In the genomic region with DNA sequence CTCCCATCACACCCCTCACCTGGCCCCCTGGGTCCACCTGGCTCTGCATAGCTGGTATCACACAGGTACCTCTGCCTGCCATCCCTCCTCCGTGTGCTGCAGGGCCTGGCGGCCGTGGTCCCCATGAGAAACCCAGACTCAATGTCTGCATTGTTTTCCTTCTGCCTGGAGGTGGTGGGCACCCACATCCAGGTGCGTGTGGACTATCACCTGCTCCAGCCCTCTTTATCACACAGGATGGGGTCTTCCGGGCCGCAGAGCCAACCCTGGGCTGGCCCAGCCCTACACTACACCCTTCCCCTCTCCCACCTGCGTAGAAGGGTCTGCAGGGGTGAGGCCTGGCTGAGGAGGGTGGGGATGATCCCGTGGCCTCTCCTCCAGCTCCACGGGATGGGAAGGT, we compare ENCODE assay signal across 27 cellular contexts. TPM values are rescaled to one million over a fixed set of nuclear protein-coding genes. Genes with fewer than 3 reads are reported as not detected.
"Had no signal": no experiment of that assay in that cellular context is flagged by ENCODE, and none has a peak within 500 bp of the region (broad histone marks: within the 10 kb centered on the region; RNA-seq: fewer than 3 reads in every experiment).

No MANE protein-coding gene starts in this region.

- H3K4me3 ChIP-seq: ovary, psoas muscle, right lobe of liver, sigmoid colon, spleen, thoracic aorta, thyroid gland, tibial nerve, upper lobe of left lung, vagina had no signal

- H3K27ac ChIP-seq: ovary, parathyroid adenoma, psoas muscle, right lobe of liver, sigmoid colon, spleen, thoracic aorta, thyroid gland, tibial nerve, upper lobe of left lung, vagina had no signal

- H3K9ac ChIP-seq: parathyroid adenoma had no signal

- H3K9me3 ChIP-seq: ovary, psoas muscle, right lobe of liver, sigmoid colon, spleen, thoracic aorta, thyroid gland, tibial nerve, upper lobe of left lung, vagina had no signal

- H2AFZ ChIP-seq: parathyroid adenoma had no signal

- H3K27me3 ChIP-seq: ovary, thyroid gland, tibial nerve, vagina had no signal

- H3K4me1 ChIP-seq: parathyroid adenoma had no signal

- H3K36me3 ChIP-seq: ovary, right lobe of liver had no signal

- DNase-seq: naive B cell; naive thymus-derived CD8-positive, alpha-beta T cell; nephron progenitor cell; occipital lobe; ovary; posterior cingulate gyrus; psoas muscle; right cardiac atrium; right lobe of liver; sigmoid colon; small intestine; stimulated activated CD4-positive, alpha-beta T cell treated with anti-CD3 and anti-CD28 coated beads, Interleukin-12 subunit alpha, Interleukin-12 subunit beta, amount 100 ng/mL, for 4 hours; stimulated activated CD4-positive, alpha-beta T cell treated with anti-CD3 and anti-CD28 coated beads, Interleukin-1b, Interleukin-23, amount 100 ng/mL, for 48 hours; stimulated activated CD4-positive, alpha-beta T cell treated with anti-CD3 and anti-CD28 coated beads, Interleukin-4, amount 100 ng/mL, for 1 hour; stimulated activated CD4-positive, alpha-beta T cell treated with anti-CD3 and anti-CD28 coated beads, Interleukin-4, amount 100 ng/mL, for 4 hours; stimulated activated CD8-positive, alpha-beta memory T cell treated with anti-CD3 and anti-CD28 coated beads, Interleukin-4, amount 100 ng/mL, for 48 hours; stimulated activated naive CD4-positive, alpha-beta T cell; stimulated activated naive CD8-positive, alpha-beta T cell treated with anti-CD3 and anti-CD28 coated beads, Interleukin-15, amount 100 ng/mL, for 72 hours; stimulated activated naive CD8-positive, alpha-beta T cell treated with anti-CD3 and anti-CD28 coated beads, Interleukin-15, Interleukin-2, amounts not matched to agents 100 U/mL and 50 U/mL, for 24 hours; thyroid gland; trophoblast cell had no signal

RNA-seq across cellular contexts. Expression of a gene that starts 14.9 kb away (rescaled TPM):
- polyA plus RNA-seq: naive thymus-derived CD8-positive, alpha-beta T cell had no signal
